In genomic region chr17:63973930-63974593, GRCh38 we compare ENCODE assay signal across 14 cellular contexts. TPM values are rescaled to one million over a fixed set of nuclear protein-coding genes. Genes with fewer than 3 reads are reported as not detected.
DNase-seq lines count a peak whose midpoint lies in the region; ATAC-seq, FAIRE-seq and TF ChIP-seq lines count a peak whose summit lies in the region.
"Had no signal": no experiment of that assay in that cellular context is flagged by ENCODE, and none has a peak within 500 bp of the region (broad histone marks: within the 10 kb centered on the region; RNA-seq: fewer than 3 reads in every experiment).

No MANE protein-coding gene starts in this region.

- no peaks in the 10 kb centered on the region for H3K4me1 ChIP-seq in kidney (ENCODE audit: control insufficient read depth in 1 of 2, insufficient read depth in 1 of 2, low read depth in 1 of 2, low read length in 2 of 2)
- H3K4me1 ChIP-seq: Peyer's patch had no signal

- intact Hi-C loops in kidney (cut with DNase I) = no loop called here

- no peak for ATAC-seq in HG02981 (IDR thresholded peaks at IDR 0.05; ENCODE audit: unreplicated experiment)

- no peak for TF ChIP-seq CTCF in kidney (IDR thresholded peaks at IDR 0.05; ENCODE audit: borderline replicate concordance, extremely low read depth, insufficient read depth)

- H3K4me3 ChIP-seq in kidney (ENCODE audit: low read length in 2 of 2) = no peak overlapping the region
- H3K4me3 ChIP-seq: Peyer's patch had no signal

- H3K9me3 Mint-ChIP-seq in activated T-cell treated with anti-CD3 and anti-CD28 coated beads, Interleukin-2, amount 50 U/mL, for 24 hours = no peaks in the 10 kb centered on the region
- H3K9me3 Mint-ChIP-seq: CD4-positive, alpha-beta memory T cell; nephron had no signal

- H3K36me3 ChIP-seq in kidney (ENCODE audit: control insufficient read depth in 1 of 2, insufficient read depth in 2 of 2, low read length in 2 of 2) = no peaks in the 10 kb centered on the region
- H3K36me3 ChIP-seq: Peyer's patch had no signal

- no peak overlapping the region for H3K9ac ChIP-seq in kidney (ENCODE audit: low read length in 2 of 2)

- H3K4me1 Mint-ChIP-seq in activated T-cell treated with anti-CD3 and anti-CD28 coated beads, Interleukin-2, amount 50 U/mL, for 24 hours (ENCODE audit: low read depth) = peaks cover 18% of the 10 kb centered on the region

- H3K27ac ChIP-seq in kidney (ENCODE audit: low read depth in 2 of 2, low read length in 2 of 2) = no peak overlapping the region
- H3K27ac ChIP-seq: Peyer's patch had no signal

- H3K36me3 Mint-ChIP-seq in activated T-cell treated with anti-CD3 and anti-CD28 coated beads, Interleukin-2, amount 50 U/mL, for 24 hours (ENCODE audit: low read depth) = no peaks in the 10 kb centered on the region
- H3K36me3 Mint-ChIP-seq: CD4-positive, alpha-beta memory T cell had no signal

- no peak overlapping the region for H3K4me3 Mint-ChIP-seq in activated T-cell treated with anti-CD3 and anti-CD28 coated beads, Interleukin-2, amount 50 U/mL, for 24 hours
- H3K4me3 Mint-ChIP-seq: nephron had no signal

- no peak overlapping the region for H3K27ac Mint-ChIP-seq in activated T-cell treated with anti-CD3 and anti-CD28 coated beads, Interleukin-2, amount 50 U/mL, for 24 hours
- H3K27ac Mint-ChIP-seq: nephron had no signal

- no peaks in the 10 kb centered on the region for H3K27me3 Mint-ChIP-seq in activated T-cell treated with anti-CD3 and anti-CD28 coated beads, Interleukin-2, amount 50 U/mL, for 24 hours
- H3K27me3 Mint-ChIP-seq: CD4-positive, alpha-beta memory T cell had no signal

- FAIRE-seq in RCC 7860 (lab: Jason Lieb, UNC) (no peak), kidney (lab: Jason Lieb, UNC) (no peak)

- DNase-seq in A172 (ENCODE audit: low spot score) (peak; percentile 69), ELR (ENCODE audit: low read depth) (peak; percentile 42), RCC 7860 (ENCODE audit: low spot score) (peak; percentile 51), kidney (peak; percentile 90), NCI-H82 treated with DMSO at 0.1 percent for 48 hours (lab: John Stamatoyannopoulos, UW; ENCODE audit: unreplicated experiment) (no peak)
- no peak for DNase-seq in stimulated activated CD4-positive, alpha-beta T cell treated with anti-CD3 and anti-CD28 coated beads, Interleukin-4, amount 100 ng/mL, for 4 hours
- DNase-seq in activated T-cell treated with anti-CD3 and anti-CD28 coated beads, Interleukin-2, amount 50 U/mL, for 24 hours = no peak
- DNase-seq: activated CD4-positive, alpha-beta T cell treated with anti-CD3 and anti-CD28 coated beads for 4 hours; CD4-positive, alpha-beta memory T cell; Peyer's patch; substantia nigra had no signal

- no peaks in the 10 kb centered on the region for H3K9me3 ChIP-seq in kidney (ENCODE audit: control insufficient read depth in 1 of 2, low read length in 2 of 2)
- H3K9me3 ChIP-seq: Peyer's patch had no signal

RNA-seq across cellular contexts. Expression of gene SCN4A, which starts 1.3 kb away (rescaled TPM):
- 0.02 TPM in 1 of 2 replicates, not detected in the other for total RNA-seq in A172 (2014; rRNA removed; shearing (Covaris generic))
- 3.4 TPM for total RNA-seq in kidney
- polyA plus RNA-seq in kidney (ENCODE audit: insufficient read depth, low read depth, low replicate concordance) = 0.19 TPM
- polyA plus RNA-seq: CD4-positive, alpha-beta memory T cell had no signal

RNA-seq across cellular contexts. Expression of gene PRR29, which starts 24.1 kb away (rescaled TPM):
- total RNA-seq in A172 (2014; rRNA removed; shearing (Covaris generic)) = 0.31 and 0.76 TPM in 2 replicates
- total RNA-seq in kidney = 4.4 TPM
- 1.2 TPM for polyA plus RNA-seq in kidney (ENCODE audit: insufficient read depth, low read depth, low replicate concordance)

RNA-seq across cellular contexts. Expression of gene CD79B, which starts 41.9 kb away (rescaled TPM):
- 0.10 and 0.72 TPM in 2 replicates for total RNA-seq in A172 (2014; rRNA removed; shearing (Covaris generic))
- 11.4 TPM for total RNA-seq in kidney
- 5.2 TPM for polyA plus RNA-seq in kidney (ENCODE audit: insufficient read depth, low read depth, low replicate concordance)

RNA-seq across cellular contexts. Expression of gene ICAM2, which starts 46.4 kb away (rescaled TPM):
- 0.17 and 0.22 TPM in 2 replicates for total RNA-seq in A172 (2014; rRNA removed; shearing (Covaris generic))
- total RNA-seq in kidney = 38.8 TPM
- polyA plus RNA-seq in kidney (ENCODE audit: insufficient read depth, low read depth, low replicate concordance) = 55.8 TPM

RNA-seq across cellular contexts. Expression of gene GH1, which starts 55.4 kb away (rescaled TPM):
- total RNA-seq in A172 (2014; rRNA removed; shearing (Covaris generic)) = not detected in 2 replicates
- not detected for total RNA-seq in kidney
- polyA plus RNA-seq in kidney (ENCODE audit: insufficient read depth, low read depth, low replicate concordance) = not detected
- total RNA-seq: CD4-positive, alpha-beta memory T cell; dermis microvascular lymphatic vessel endothelial cell; Peyer's patch had no signal
- polyA plus RNA-seq: CD4-positive, alpha-beta memory T cell had no signal

Comparison
In these comparisons a context has a peak if more than half of its experiments do, and no peak if none do; other contexts are left out.
1. DNase-seq: peak in A172 (single experiment), ELR (single experiment), RCC 7860 (single experiment) and kidney (single experiment); none in stimulated activated CD4-positive, alpha-beta T cell treated with anti-CD3 and anti-CD28 coated beads, Interleukin-4, amount 100 ng/mL, for 4 hours (0 of 2), activated T-cell treated with anti-CD3 and anti-CD28 coated beads, Interleukin-2, amount 50 U/mL, for 24 hours (single experiment) and NCI-H82 treated with DMSO at 0.1 percent for 48 hours (single experiment).